8 cellular contexts compared by ENCODE assay signal in the genomic region with DNA sequence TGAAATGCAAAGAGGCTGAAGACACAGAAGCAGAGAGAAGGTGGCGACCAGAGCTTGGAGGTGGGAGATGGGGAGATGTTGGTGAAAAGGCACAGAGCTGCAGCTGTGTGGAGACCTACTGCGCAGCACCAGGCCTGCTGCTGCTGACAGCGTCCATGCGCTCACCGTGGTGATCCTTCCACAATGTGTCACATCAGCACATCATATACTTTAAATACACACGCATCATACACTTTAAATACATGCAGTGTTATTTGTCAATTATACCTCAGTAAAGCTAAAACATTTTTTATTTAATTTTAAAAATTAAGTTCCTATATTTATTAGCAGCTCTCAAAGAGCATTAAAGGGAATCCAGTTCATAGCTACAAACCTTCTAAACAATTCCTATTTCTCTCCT.
"Had no signal": no experiment of that assay in that cellular context is flagged by ENCODE, and none has a peak within 500 bp of the region (broad histone marks: within the 10 kb centered on the region; RNA-seq: fewer than 3 reads in every experiment).

No MANE protein-coding gene starts in this region.

- H3K27ac Mint-ChIP-seq: HFFc6 had no signal

- H3K9me3 ChIP-seq: HAP-1 had no signal

- ATAC-seq: HCT116 had no signal

- H3K4me3 ChIP-seq: HAP-1 had no signal

- H3K27ac ChIP-seq: HL-60 had no signal

- DNase-seq: GOT3, H7, HFFc6, IMR-90, KBM-7 had no signal

- H3K36me3 ChIP-seq: HAP-1 had no signal

- H3K4me1 ChIP-seq: HAP-1 had no signal

- H3K4me3 Mint-ChIP-seq: HFFc6 had no signal
